In genomic region chr4:90061881-90062280, GRCh38 we compare ENCODE assay signal across 1 cellular context.
TF ChIP-seq lines count a peak whose summit lies in the region.

No MANE protein-coding gene starts in this region.

TF ChIP-seq in HCT116, 20 proteins besides CTCF, POLR2A, EP300 and RAD21 (continued from another document):
- TF ChIP-seq ZBTB33 (IDR thresholded peaks at IDR 0.05; ENCODE audit: extremely low read depth, insufficient replicate concordance, low read length), result no peak
- no peak for TF ChIP-seq ZFX (IDR thresholded peaks at IDR 0.05)
- TF ChIP-seq CEBPB (IDR thresholded peaks at IDR 0.05; ENCODE audit: low read depth), result no peak
- no peak for TF ChIP-seq ATF3 (IDR thresholded peaks at IDR 0.05)
- no peak for TF ChIP-seq ZNF274 (IDR thresholded peaks at IDR 0.05; ENCODE audit: low read depth, low read length)
- no peak for TF ChIP-seq JUND (IDR thresholded peaks at IDR 0.05)
- no peak for TF ChIP-seq SP1 (IDR thresholded peaks at IDR 0.05; ENCODE audit: low read depth)
TF ChIP-seq in HCT116: peak in this region for 0.
